In genomic region chr2:134127496-134127895, GRCh38 we compare ENCODE assay signal across 8 cellular contexts.
A peak's percentile ranks its signal among the peaks of the same experiment; 100 is the strongest.
DNase-seq lines count a peak whose midpoint lies in the region; ATAC-seq, FAIRE-seq and TF ChIP-seq lines count a peak whose summit lies in the region.

No MANE protein-coding gene starts in this region.

- no TSS peak for BruUV-seq in Calu3 (replicated peaks; lab: Mats Ljungman, UMichigan)

- no peak overlapping the region for H3K27ac ChIP-seq in breast epithelium

- H3K27me3 ChIP-seq in breast epithelium = no peaks in the 10 kb centered on the region

- H3K9me3 ChIP-seq in breast epithelium = no peaks in the 10 kb centered on the region

- TF ChIP-seq POLR2A in breast epithelium (IDR thresholded peaks at IDR 0.05) = no peak

- CTCF ChIA-PET in Calu3 (lab: Charles Lee) = interaction anchor here (0.6 to 1.3 kb wide), 2 partner anchors 9 to 15 kb away, joined by 4 read pairs; no protein-coding TSS in a partner anchor

- intact Hi-C loops in sciatic nerve (cut with DNase I) (loop anchor here (10.0 kb wide), 1 partner anchor 297 kb away; no protein-coding TSS in a partner anchor), breast epithelium (cut with DNase I; ENCODE audit: low total_unique reads) (loop anchor here (10.0 kb wide), 2 partner anchors 243 to 287 kb away; no protein-coding TSS in a partner anchor), Calu3 (cut with micrococcal nuclease; ENCODE audit: unreplicated experiment) (no loop called here)

- no peak overlapping the region for H3K27ac Mint-ChIP-seq in Calu3 (ENCODE audit: unreplicated experiment)

- H3K36me3 Mint-ChIP-seq in Calu3 (ENCODE audit: insufficient read depth, unreplicated experiment) = peaks cover 4% of the 10 kb centered on the region

- H3K36me3 ChIP-seq in breast epithelium = no peaks in the 10 kb centered on the region

- no peaks in the 10 kb centered on the region for H3K4me1 ChIP-seq in breast epithelium

- peak; percentile 69 for ATAC-seq in GM18498 (IDR thresholded peaks at IDR 0.05; ENCODE audit: unreplicated experiment)
- peak; percentile 56 for ATAC-seq in HG02938 (IDR thresholded peaks at IDR 0.05; ENCODE audit: unreplicated experiment)
- ATAC-seq in sciatic nerve = peak; percentile 7
- ATAC-seq in HG03139 (IDR thresholded peaks at IDR 0.05; ENCODE audit: unreplicated experiment) = no peak

- no peak for FAIRE-seq in frontal cortex (lab: Jason Lieb, UNC)

- H3K27me3 Mint-ChIP-seq in Calu3 (ENCODE audit: unreplicated experiment) = no peaks in the 10 kb centered on the region

- H3K9me3 Mint-ChIP-seq in Calu3 (ENCODE audit: low read depth, unreplicated experiment) = no peaks in the 10 kb centered on the region

- no peak overlapping the region for H3K4me3 Mint-ChIP-seq in Calu3 (ENCODE audit: low read depth, unreplicated experiment)

- peak in 2 of 3 experiments; percentile 29 to 38 for DNase-seq in activated CD8-positive, alpha-beta memory T cell treated with anti-CD3 and anti-CD28 coated beads for 48 hours (ENCODE audit: low read depth in 2 of 3, low spot score in 2 of 3)
- DNase-seq in sciatic nerve (ENCODE audit: low spot score) = no peak
- DNase-seq in breast epithelium (ENCODE audit: low spot score in 2 of 2) = no peak
- DNase-seq in frontal cortex (ENCODE audit: low spot score in 2 of 2) = no peak
- no peak for DNase-seq in Calu3

- TF ChIP-seq CTCF in breast epithelium (IDR thresholded peaks at IDR 0.05) (no peak), Calu3 (IDR thresholded peaks at IDR 0.05; ENCODE audit: unreplicated experiment) (no peak)

- no peak overlapping the region for H3K4me3 ChIP-seq in breast epithelium

- H3K4me1 Mint-ChIP-seq in Calu3 (ENCODE audit: low read depth, unreplicated experiment) = peaks cover 72% of the 10 kb centered on the region

Comparison
In these comparisons a context has a peak if more than half of its experiments do, and no peak if none do; other contexts are left out.
1. DNase-seq: peak in activated CD8-positive, alpha-beta memory T cell treated with anti-CD3 and anti-CD28 coated beads for 48 hours (2 of 3); none in sciatic nerve (single experiment), breast epithelium (0 of 2), frontal cortex (0 of 2) and Calu3 (single experiment).